15 cellular contexts compared by ENCODE assay signal in the genomic region with DNA sequence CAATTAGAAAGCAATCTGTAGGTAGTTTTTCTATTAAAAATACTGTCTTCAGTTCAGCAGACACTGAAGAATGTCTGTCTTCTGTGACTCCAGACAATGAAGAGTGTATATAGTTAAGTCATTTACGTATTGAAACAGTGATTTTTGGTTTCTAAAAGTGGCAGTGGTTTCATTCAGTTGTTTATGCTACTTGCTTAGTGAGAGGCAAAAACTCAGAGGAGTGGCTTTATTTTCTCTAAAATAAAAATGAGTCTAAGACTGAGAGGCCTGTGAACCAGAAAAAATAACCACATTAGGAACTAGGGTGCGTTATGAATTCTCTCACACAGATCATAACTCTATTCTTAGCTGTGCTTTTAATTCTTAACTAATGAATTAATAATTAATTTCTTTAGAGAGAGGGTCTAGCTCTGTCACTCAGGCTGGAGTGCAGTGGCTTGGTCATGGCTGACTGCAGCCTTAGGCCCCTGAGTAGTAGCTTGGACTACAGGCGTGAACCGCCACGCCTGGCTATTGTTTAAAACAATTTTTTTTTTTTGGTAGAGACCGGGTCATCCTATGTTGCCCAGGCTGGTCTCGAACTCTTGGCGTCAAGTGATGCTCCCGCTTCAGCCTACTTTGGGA. TPM values are rescaled to one million over a fixed set of nuclear protein-coding genes. Genes with fewer than 3 reads are reported as not detected.
DNase-seq lines count a peak whose midpoint lies in the region; ATAC-seq and TF ChIP-seq lines count a peak whose summit lies in the region.
"Had no signal": no experiment of that assay in that cellular context is flagged by ENCODE, and none has a peak within 500 bp of the region (broad histone marks: within the 10 kb centered on the region; RNA-seq: fewer than 3 reads in every experiment).

No MANE protein-coding gene starts in this region.

- H3K27ac Mint-ChIP-seq in immature natural killer cell, result no peak overlapping the region
- H3K27ac Mint-ChIP-seq in Caco-2 (ENCODE audit: unreplicated experiment), result no peak overlapping the region
- H3K27ac Mint-ChIP-seq: T-helper 2 cell treated with Interferon-gamma antibody and Interleukin-4, amounts not matched to agents 5 μg/mL and 100 μg/mL, for 36 hours had no signal

- H3K36me3 Mint-ChIP-seq in immature natural killer cell, result peaks cover 0 to 2% (median 0%) of the 10 kb centered on the region in 3 donors
- no peaks in the 10 kb centered on the region for H3K36me3 Mint-ChIP-seq in Caco-2 (ENCODE audit: insufficient read depth, unreplicated experiment)

- no peak overlapping the region for H3K27ac ChIP-seq in WERI-Rb-1

- DNase-seq in immature natural killer cell, result no peak
- DNase-seq in activated gamma-delta T cell (lab: John Stamatoyannopoulos, UW), result no peak
- DNase-seq in WERI-Rb-1, result no peak
- no peak for DNase-seq in Caco-2
- DNase-seq: aorta; glutamatergic neuron; NCI-H146; stimulated activated CD4-positive, alpha-beta T cell treated with anti-CD3 and anti-CD28 coated beads, Interleukin-4, amount 100 ng/mL, for 1 hour had no signal

- H3K4me1 Mint-ChIP-seq in immature natural killer cell (no peaks in the 10 kb centered on the region), Caco-2 (ENCODE audit: low read depth, unreplicated experiment) (no peaks in the 10 kb centered on the region)

- H3K9me3 Mint-ChIP-seq in immature natural killer cell (peaks cover 0 to 17% (median 8%) of the 10 kb centered on the region in 6 donors), Caco-2 (ENCODE audit: unreplicated experiment) (peaks cover 2% of the 10 kb centered on the region)
- H3K9me3 Mint-ChIP-seq: T-helper 2 cell treated with Interferon-gamma antibody and Interleukin-4, amounts not matched to agents 5 μg/mL and 100 μg/mL, for 36 hours had no signal

- H3K4me1 ChIP-seq in Caco-2, result no peaks in the 10 kb centered on the region

- H3K4me3 Mint-ChIP-seq in immature natural killer cell, result no peak overlapping the region
- no peak overlapping the region for H3K4me3 Mint-ChIP-seq in Caco-2 (ENCODE audit: unreplicated experiment)
- H3K4me3 Mint-ChIP-seq: T-helper 2 cell treated with Interferon-gamma antibody and Interleukin-4, amounts not matched to agents 5 μg/mL and 100 μg/mL, for 36 hours had no signal

- peak; percentile 96 for ATAC-seq in GM18517 (IDR thresholded peaks at IDR 0.05; ENCODE audit: unreplicated experiment)
- ATAC-seq in GM21367 (IDR thresholded peaks at IDR 0.05; ENCODE audit: unreplicated experiment), result peak; percentile 96
- peak; percentile 95 for ATAC-seq in HG02970 (IDR thresholded peaks at IDR 0.05; ENCODE audit: low FRiP score, unreplicated experiment)
- ATAC-seq in HG03571 (IDR thresholded peaks at IDR 0.05; ENCODE audit: unreplicated experiment), result peak; percentile 95

- H3K36me3 ChIP-seq in WERI-Rb-1, result no peaks in the 10 kb centered on the region
- no peaks in the 10 kb centered on the region for H3K36me3 ChIP-seq in Caco-2 (ENCODE audit: control insufficient read depth, insufficient read depth, low read length)

- H3K4me3 ChIP-seq in WERI-Rb-1 (ENCODE audit: low read depth, low read length) (no peak overlapping the region), Caco-2 (ENCODE audit: low read depth, low read length) (no peak overlapping the region)

- BruUV-seq in Caco-2 (replicated peaks; lab: Mats Ljungman, UMichigan), result no TSS peak

- intact Hi-C loops in Caco-2 (cut with micrococcal nuclease; ENCODE audit: unreplicated experiment), result no loop called here

- H3K9me3 ChIP-seq in WERI-Rb-1 (ENCODE audit: severe bottlenecking) (peaks cover 7% of the 10 kb centered on the region), Caco-2 (no peaks in the 10 kb centered on the region)

- TF ChIP-seq CTCF in WERI-Rb-1 (IDR thresholded peaks at IDR 0.05; ENCODE audit: low read depth, low read length), result no peak
- no peak for TF ChIP-seq CTCF in Caco-2 (IDR thresholded peaks at IDR 0.05; ENCODE audit: insufficient read depth in 1 of 2, low read depth in 1 of 2, low read length in 1 of 2, severe bottlenecking in 1 of 2, unreplicated experiment in 1 of 2)

- POLR2A ChIA-PET in Caco-2 (lab: Charles Lee), result no interaction called here

- peaks cover 0 to 3% (median 0%) of the 10 kb centered on the region in 3 donors for H3K27me3 Mint-ChIP-seq in immature natural killer cell (ENCODE audit: low read depth in 3 of 3)
- peaks cover 4% of the 10 kb centered on the region for H3K27me3 Mint-ChIP-seq in Caco-2 (ENCODE audit: insufficient read depth, unreplicated experiment)

- CTCF ChIA-PET in Caco-2 (lab: Charles Lee), result no interaction called here

- H3K27me3 ChIP-seq in WERI-Rb-1 (ENCODE audit: insufficient read depth, low read depth, severe bottlenecking) (no peaks in the 10 kb centered on the region), Caco-2 (replicated peaks; ENCODE audit: control insufficient read depth, insufficient read depth, low read length) (no peaks in the 10 kb centered on the region)

RNA-seq across cellular contexts. Expression of a gene that starts 31.4 kb away (rescaled TPM):
- polyA plus RNA-seq in immature natural killer cell, result not detected
- total RNA-seq in Caco-2 (2022), result not detected in 2 replicates
- total RNA-seq: HT1080 had no signal
- polyA plus RNA-seq: aorta, BJ had no signal
